In the genomic region with DNA sequence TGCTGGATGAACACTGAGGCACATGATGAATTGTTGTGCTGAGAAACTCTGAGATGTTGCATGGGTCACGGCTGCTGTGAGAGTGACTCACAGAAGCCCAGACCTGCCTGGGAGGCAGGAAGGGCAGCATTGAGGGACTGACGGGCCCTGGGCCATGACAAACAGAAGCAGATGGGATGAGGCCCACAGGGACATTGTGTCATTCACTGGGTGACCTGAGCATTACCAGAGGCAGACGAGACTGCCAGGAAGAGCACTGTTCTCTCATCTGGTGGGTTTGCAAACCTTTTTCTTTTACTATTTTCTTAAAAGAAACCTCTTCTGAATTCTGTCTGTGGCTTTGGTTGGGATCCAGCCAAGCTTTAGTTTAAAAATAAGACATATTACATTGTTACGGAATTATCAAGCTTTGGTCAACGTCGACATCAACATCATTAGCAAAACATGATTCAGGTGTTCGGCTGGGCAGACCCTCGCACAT, we compare ENCODE assay signal across 8 cellular contexts.
A peak's percentile ranks its signal among the peaks of the same experiment; 100 is the strongest.
DNase-seq lines count a peak whose midpoint lies in the region; ATAC-seq and TF ChIP-seq lines count a peak whose summit lies in the region.

No MANE protein-coding gene starts in this region.

- ATAC-seq in HG02981 (IDR thresholded peaks at IDR 0.05; ENCODE audit: unreplicated experiment) = no peak
- no peak for ATAC-seq in GM19035 (IDR thresholded peaks at IDR 0.05; ENCODE audit: unreplicated experiment)

- H3K79me2 ChIP-seq in osteoblast (ENCODE audit: insufficient read depth, low read length) = no peaks in the 10 kb centered on the region

- peak overlapping the region; percentile 93 for H3K27ac ChIP-seq in osteoblast (ENCODE audit: low read depth, low read length)

- H3K4me3 ChIP-seq in fibroblast of pulmonary artery (replicated peaks; ENCODE audit: low read depth, low read length) (no peak overlapping the region), osteoblast (ENCODE audit: insufficient read depth, low read length) (no peak overlapping the region)

- DNase-seq in ELF-1 (ENCODE audit: low read depth, low spot score) = peak; percentile 46
- peak; percentile 73 for DNase-seq in RKO (ENCODE audit: low spot score)
- peak; percentile 95 for DNase-seq in fibroblast of pulmonary artery (ENCODE audit: low read depth)
- DNase-seq in osteoblast (ENCODE audit: insufficient read length, low spot score, missing footprints) = peak; percentile 96
- no peak for DNase-seq in globus pallidus (ENCODE audit: low spot score)
- DNase-seq in OCI-M1 (lab: John Stamatoyannopoulos, UW) = no peak

- H3K4me1 ChIP-seq in osteoblast (ENCODE audit: insufficient read depth, low read length) = peaks cover 38% of the 10 kb centered on the region

- no peaks in the 10 kb centered on the region for H3K36me3 ChIP-seq in osteoblast (ENCODE audit: insufficient read depth, low read length)

- no peak overlapping the region for H2AFZ ChIP-seq in osteoblast (ENCODE audit: low read length)

- H3K4me2 ChIP-seq in osteoblast (ENCODE audit: insufficient read depth, low read length) = peak overlapping the region; percentile 9

- H3K27me3 ChIP-seq in osteoblast (ENCODE audit: insufficient read depth, low read length) = no peaks in the 10 kb centered on the region

- no peak for TF ChIP-seq CTCF in fibroblast of pulmonary artery (IDR thresholded peaks at IDR 0.05; ENCODE audit: low read length, missing control alignments)
- TF ChIP-seq CTCF in osteoblast (IDR thresholded peaks at IDR 0.05; ENCODE audit: extremely low read depth, low read depth, low read length) = no peak

- H4K20me1 ChIP-seq in osteoblast (ENCODE audit: insufficient read depth, low read length) = no peaks in the 10 kb centered on the region

- H3K9me3 ChIP-seq in osteoblast (ENCODE audit: low read depth, low read length) = no peaks in the 10 kb centered on the region

Comparison
In these comparisons a context has a peak if more than half of its experiments do, and no peak if none do; other contexts are left out.
1. DNase-seq: peak in ELF-1 (single experiment), RKO (single experiment), fibroblast of pulmonary artery (single experiment) and osteoblast (single experiment); none in globus pallidus (single experiment) and OCI-M1 (single experiment).